ENCODE assay signal across 17 cellular contexts in the genomic region with DNA sequence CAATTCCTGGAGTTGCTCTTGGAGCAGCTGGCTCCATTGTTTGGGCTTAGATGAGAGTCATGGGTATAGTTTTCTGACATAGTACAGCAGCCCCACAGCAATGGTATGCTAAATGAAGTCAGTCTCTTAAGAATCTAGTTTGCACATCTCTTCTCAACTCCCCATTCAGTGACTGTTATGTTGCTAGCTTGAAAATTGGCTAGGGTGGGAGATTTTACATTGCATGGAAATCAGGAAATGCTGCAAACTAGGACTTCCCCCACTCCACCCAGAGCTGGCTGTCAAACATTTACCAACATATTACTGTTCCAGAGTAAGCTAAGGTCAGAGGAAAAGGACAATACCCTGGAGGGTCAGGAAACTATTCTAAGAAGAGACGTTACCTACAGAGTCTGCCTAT. TPM values are rescaled to one million over a fixed set of nuclear protein-coding genes. Genes with fewer than 3 reads are reported as not detected.
A peak's percentile ranks its signal among the peaks of the same experiment; 100 is the strongest.
DNase-seq lines count a peak whose midpoint lies in the region; ATAC-seq and TF ChIP-seq lines count a peak whose summit lies in the region.
"Had no signal": no experiment of that assay in that cellular context is flagged by ENCODE, and none has a peak within 500 bp of the region (broad histone marks: within the 10 kb centered on the region; RNA-seq: fewer than 3 reads in every experiment).

No MANE protein-coding gene starts in this region.

- H4K91ac ChIP-seq in IMR-90 (ENCODE audit: insufficient read depth, low read depth, low read length) = no peak overlapping the region

- WGBS in IMR-90 (ENCODE audit: extremely low coverage in 2 of 2, insufficient read length in 1 of 2), 2 experiments = no CpG with 5 or more reads among the region's 1 CpG
- WGBS in esophagus squamous epithelium, 2 donors = 43 to 44% methylated on average over 1 of the region's 1 CpG
- 69% methylated on average over 1 of the region's 1 CpG for WGBS in prostate gland

- TF ChIP-seq POLR2A in IMR-90 (IDR thresholded peaks at IDR 0.05; ENCODE audit: low read depth, low read length) = no peak
- TF ChIP-seq POLR2A in esophagus squamous epithelium (IDR thresholded peaks at IDR 0.05) = no peak
- TF ChIP-seq POLR2A in prostate gland (IDR thresholded peaks at IDR 0.05) = no peak

- no peak overlapping the region for H4K8ac ChIP-seq in IMR-90 (ENCODE audit: low read depth in 2 of 2, low read length in 2 of 2)

- BruUV-seq in IMR-90 (replicated peaks; lab: Mats Ljungman, UMichigan) = no TSS peak

- no peak overlapping the region for H3K23ac ChIP-seq in IMR-90 (ENCODE audit: low read depth, low read length)

- no peaks in the 10 kb centered on the region for H4K20me1 ChIP-seq in IMR-90 (ENCODE audit: insufficient read depth, low read length)

- H2BK5ac ChIP-seq in IMR-90 (ENCODE audit: low read depth, low read length, poor library complexity, severe bottlenecking) = no peak overlapping the region

- no peaks in the 10 kb centered on the region for H3K79me1 ChIP-seq in IMR-90 (ENCODE audit: low read depth in 1 of 2, low read length in 2 of 2)

- CTCF ChIA-PET in IMR-90 (lab: Yijun Ruan, JAX) = no interaction called here

- H3K36me3 ChIP-seq in IMR-90 (ENCODE audit: control insufficient read depth, insufficient read depth, low read length) (no peaks in the 10 kb centered on the region), esophagus squamous epithelium (no peaks in the 10 kb centered on the region), prostate gland (no peaks in the 10 kb centered on the region)
- H3K36me3 ChIP-seq: neutrophil had no signal

- H4K5ac ChIP-seq in IMR-90 (ENCODE audit: low read depth, low read length) = no peak overlapping the region

- DNase-seq in IMR-90 = peak; percentile 32
- no peak for DNase-seq in esophagus squamous epithelium (lab: John Stamatoyannopoulos, UW)
- no peak for DNase-seq in left lobe of liver (ENCODE audit: low spot score)
- peak; percentile 94 for DNase-seq in renal cortical epithelial cell (ENCODE audit: low read depth)
- no peak for DNase-seq in AG20443 (ENCODE audit: low spot score)
- no peak for DNase-seq in prostate gland (ENCODE audit: low spot score)
- DNase-seq in central memory CD4-positive, alpha-beta T cell = no peak
- DNase-seq: activated CD8-positive, alpha-beta memory T cell treated with anti-CD3 and anti-CD28 coated beads for 24 hours; amygdala; H9; NCI-H2081; NCI-H748 treated with DMSO at 0.1 percent for 48 hours had no signal

- ATAC-seq in IMR-90 (ENCODE audit: low read depth) = peak; percentile 44
- peak; percentile 72 for ATAC-seq in left lobe of liver
- ATAC-seq in HG03469 (IDR thresholded peaks at IDR 0.05; ENCODE audit: unreplicated experiment) = no peak
- ATAC-seq: Panc1 had no signal

- intact Hi-C loops in IMR-90 (cut with micrococcal nuclease) = no loop called here
- intact Hi-C loops in esophagus squamous epithelium (cut with DNase I) = no loop called here
- intact Hi-C loops in prostate gland (cut with DNase I) = no loop called here

- H2BK20ac ChIP-seq in IMR-90 (ENCODE audit: low read depth, low read length) = no peak overlapping the region

- H2AK9ac ChIP-seq in IMR-90 (replicated peaks; ENCODE audit: low read depth, low read length, poor library complexity) = no peak overlapping the region

- TF ChIP-seq CTCF in IMR-90 (conservative IDR thresholded peaks at IDR 0.05; ENCODE audit: low read depth, low read length) = no peak
- no peak for TF ChIP-seq CTCF in esophagus squamous epithelium (IDR thresholded peaks at IDR 0.05)
- TF ChIP-seq CTCF in prostate gland (IDR thresholded peaks at IDR 0.05) = no peak

- H3K27me3 ChIP-seq in IMR-90 (ENCODE audit: control insufficient read depth, insufficient read depth, low read length) (no peaks in the 10 kb centered on the region), esophagus squamous epithelium (no peaks in the 10 kb centered on the region), prostate gland (replicated peaks; ENCODE audit: insufficient read depth) (no peaks in the 10 kb centered on the region)
- H3K27me3 ChIP-seq: neutrophil had no signal

- H3K9me3 ChIP-seq in IMR-90 (ENCODE audit: control insufficient read depth, insufficient read depth, low read length) = no peaks in the 10 kb centered on the region
- H3K9me3 ChIP-seq in esophagus squamous epithelium = no peaks in the 10 kb centered on the region
- H3K9me3 ChIP-seq in prostate gland = no peaks in the 10 kb centered on the region
- H3K9me3 ChIP-seq: neutrophil had no signal

- no peak overlapping the region for H3K9ac ChIP-seq in IMR-90 (ENCODE audit: low read depth, low read length)

- H3K18ac ChIP-seq in IMR-90 (ENCODE audit: low read depth, low read length) = no peak overlapping the region

- no peak overlapping the region for H2AFZ ChIP-seq in IMR-90 (replicated peaks; ENCODE audit: low read length, poor library complexity)

- H3K4me3 ChIP-seq in IMR-90 (ENCODE audit: insufficient read depth, low read depth, low read length) = no peak overlapping the region
- no peak overlapping the region for H3K4me3 ChIP-seq in esophagus squamous epithelium
- H3K4me3 ChIP-seq in prostate gland = no peak overlapping the region
- H3K4me3 ChIP-seq: lung had no signal

- H2AK5ac ChIP-seq in IMR-90 (ENCODE audit: low read depth, low read length) = no peak overlapping the region

- H3K4me2 ChIP-seq in IMR-90 (ENCODE audit: low read depth, low read length) = no peak overlapping the region

- H3K4me1 ChIP-seq in IMR-90 (ENCODE audit: control insufficient read depth, insufficient read depth, low read length) = no peaks in the 10 kb centered on the region
- H3K4me1 ChIP-seq in esophagus squamous epithelium = peaks cover 0 to 4% (median 0%) of the 10 kb centered on the region in 3 donors
- no peaks in the 10 kb centered on the region for H3K4me1 ChIP-seq in prostate gland (replicated peaks)

- no peak for TF ChIP-seq RAD21 in IMR-90 (IDR thresholded peaks at IDR 0.05; ENCODE audit: low read length)

- H2BK15ac ChIP-seq in IMR-90 (ENCODE audit: low read depth, low read length) = no peak overlapping the region

- no peak overlapping the region for H3K14ac ChIP-seq in IMR-90 (replicated peaks; ENCODE audit: low read depth, low read length)

- no peaks in the 10 kb centered on the region for H3K9me1 ChIP-seq in IMR-90 (ENCODE audit: insufficient read depth, low read length)

- no peak overlapping the region for H2BK120ac ChIP-seq in IMR-90 (ENCODE audit: low read depth, low read length)

- dilution Hi-C loops in IMR-90 (cut with HindIII; ENCODE audit: low sequenced_read_pairs, unreplicated experiment) = no loop called here

- H3K27ac ChIP-seq in IMR-90 (ENCODE audit: insufficient read depth, low read length) (no peak overlapping the region), esophagus squamous epithelium (peak overlapping the region in 3 of 4 donors; percentile 3 to 43 (median 36)), prostate gland (peak overlapping the region in 1 of 2 donors; percentile 18)
- H3K27ac ChIP-seq: VCaP had no signal

- no peak overlapping the region for H3K56ac ChIP-seq in IMR-90 (ENCODE audit: extremely low read depth, insufficient read depth, low read length)

- in situ Hi-C loops in IMR-90 (cut with MboI; ENCODE audit: low sequenced_read_pairs) = no loop called here

- no peak overlapping the region for H3K4ac ChIP-seq in IMR-90 (ENCODE audit: low read depth, low read length)

- POLR2A ChIA-PET in IMR-90 (lab: Charles Lee; ENCODE audit: unreplicated experiment) = no interaction called here

TF ChIP-seq in IMR-90, 13 proteins besides CTCF, POLR2A, EP300 and RAD21:
- TF ChIP-seq NFE2L2 (IDR thresholded peaks at IDR 0.05; ENCODE audit: low read depth, low read length) = no peak
- TF ChIP-seq FOS (IDR thresholded peaks at IDR 0.05; ENCODE audit: low read depth, low read length) = no peak
- TF ChIP-seq SMC3 (IDR thresholded peaks at IDR 0.05; ENCODE audit: low read depth, low read length) = no peak
- no peak for TF ChIP-seq BHLHE40 (IDR thresholded peaks at IDR 0.05; ENCODE audit: low read depth, low read length)
- TF ChIP-seq MAFK (IDR thresholded peaks at IDR 0.05; ENCODE audit: low read depth, low read length) = no peak
- TF ChIP-seq RCOR1 (IDR thresholded peaks at IDR 0.05; ENCODE audit: insufficient replicate concordance, low read length) = no peak
- TF ChIP-seq CHD1 (IDR thresholded peaks at IDR 0.05; ENCODE audit: low read depth, low read length) = no peak
- no peak for TF ChIP-seq CEBPB (IDR thresholded peaks at IDR 0.05; ENCODE audit: low read depth, low read length)
- TF ChIP-seq, protein P1, sequence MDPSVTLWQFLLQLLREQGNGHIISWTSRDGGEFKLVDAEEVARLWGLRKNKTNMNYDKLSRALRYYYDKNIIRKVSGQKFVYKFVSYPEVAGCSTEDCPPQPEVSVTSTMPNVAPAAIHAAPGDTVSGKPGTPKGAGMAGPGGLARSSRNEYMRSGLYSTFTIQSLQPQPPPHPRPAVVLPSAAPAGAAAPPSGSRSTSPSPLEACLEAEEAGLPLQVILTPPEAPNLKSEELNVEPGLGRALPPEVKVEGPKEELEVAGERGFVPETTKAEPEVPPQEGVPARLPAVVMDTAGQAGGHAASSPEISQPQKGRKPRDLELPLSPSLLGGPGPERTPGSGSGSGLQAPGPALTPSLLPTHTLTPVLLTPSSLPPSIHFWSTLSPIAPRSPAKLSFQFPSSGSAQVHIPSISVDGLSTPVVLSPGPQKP (IDR thresholded peaks at IDR 0.05; ENCODE audit: borderline replicate concordance, low read depth, low read length) = no peak
- TF ChIP-seq, protein P2, sequence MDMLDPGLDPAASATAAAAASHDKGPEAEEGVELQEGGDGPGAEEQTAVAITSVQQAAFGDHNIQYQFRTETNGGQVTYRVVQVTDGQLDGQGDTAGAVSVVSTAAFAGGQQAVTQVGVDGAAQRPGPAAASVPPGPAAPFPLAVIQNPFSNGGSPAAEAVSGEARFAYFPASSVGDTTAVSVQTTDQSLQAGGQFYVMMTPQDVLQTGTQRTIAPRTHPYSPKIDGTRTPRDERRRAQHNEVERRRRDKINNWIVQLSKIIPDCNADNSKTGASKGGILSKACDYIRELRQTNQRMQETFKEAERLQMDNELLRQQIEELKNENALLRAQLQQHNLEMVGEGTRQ (IDR thresholded peaks at IDR 0.05; ENCODE audit: low read depth, low read length) = no peak
- no peak for TF ChIP-seq RFX5 (IDR thresholded peaks at IDR 0.05; ENCODE audit: low read depth, low read length)
- no peak for TF ChIP-seq MAZ (IDR thresholded peaks at IDR 0.05; ENCODE audit: borderline replicate concordance, low read depth, low read length)
- no peak for TF ChIP-seq MXI1 (IDR thresholded peaks at IDR 0.05; ENCODE audit: borderline replicate concordance, low read depth, low read length)
TF ChIP-seq in IMR-90: peak in this region for 0.

RNA-seq across cellular contexts. Expression of a gene that starts 17.6 kb away (rescaled TPM):
- total RNA-seq in IMR-90 (2012; rRNA removed) (13.1 and 23.5 TPM in 2 replicates), esophagus squamous epithelium (10 to 100 TPM; 30.2 to 41.8 (median 36.6) TPM), left lobe of liver (9.4 TPM), renal cortical epithelial cell (21.2 and 23.2 TPM in 2 replicates), prostate gland (10 to 100 TPM; 18.8 to 24.6 TPM)
- 5.6 and 6.1 TPM in 2 replicates for polyA plus RNA-seq in IMR-90 (2012; rRNA removed)
- polyA plus RNA-seq in IMR-90 (2012; cell fraction: cytosol; rRNA removed) = 1.6 and 3.2 TPM in 2 replicates
- polyA plus RNA-seq in IMR-90 (2012; cell fraction: nucleus; rRNA removed; ENCODE audit: low replicate concordance) = 5.5 and 13.2 TPM in 2 replicates

Comparison
In these comparisons a context has a peak if more than half of its experiments do, and no peak if none do; other contexts are left out.
1. DNase-seq: peak in IMR-90 (single experiment) and renal cortical epithelial cell (single experiment); none in esophagus squamous epithelium (single experiment), left lobe of liver (single experiment), AG20443 (single experiment), prostate gland (single experiment) and central memory CD4-positive, alpha-beta T cell (single experiment).